ENCODE assay signal across 10 cellular contexts in genomic region chr1:243944429-243945160, GRCh38.
A peak's percentile ranks its signal among the peaks of the same experiment; 100 is the strongest.
DNase-seq lines count a peak whose midpoint lies in the region; ATAC-seq, FAIRE-seq and TF ChIP-seq lines count a peak whose summit lies in the region.
"Had no signal": no experiment of that assay in that cellular context is flagged by ENCODE, and none has a peak within 500 bp of the region (broad histone marks: within the 10 kb centered on the region; RNA-seq: fewer than 3 reads in every experiment).

No MANE protein-coding gene starts in this region.

- no peaks in the 10 kb centered on the region for H3K36me3 ChIP-seq in HepG2 (replicated peaks in 1 of 2; ENCODE audit: control insufficient read depth in 1 of 2, insufficient read depth in 2 of 2, low read length in 2 of 2)
- H3K36me3 ChIP-seq in right lobe of liver, result no peaks in the 10 kb centered on the region
- no peaks in the 10 kb centered on the region for H3K36me3 ChIP-seq in GM12878 (ENCODE audit: control insufficient read depth in 2 of 2, insufficient read depth in 2 of 2, low read length in 1 of 2)
- no peaks in the 10 kb centered on the region for H3K36me3 ChIP-seq in iPS DF 6.9 (ENCODE audit: control insufficient read depth, insufficient read depth, low read length)
- no peaks in the 10 kb centered on the region for H3K36me3 ChIP-seq in PC-3 (ENCODE audit: low read depth, low read length)

- TF ChIP-seq EP300 in HepG2 (IDR thresholded peaks at IDR 0.05; ENCODE audit: low read depth in 2 of 2, low read length in 2 of 2) (no peak), HepG2 (CRISPR knock-in tag; IDR thresholded peaks at IDR 0.05; ENCODE audit: borderline replicate concordance) (no peak), GM12878 (IDR thresholded peaks at IDR 0.05; ENCODE audit: borderline replicate concordance in 1 of 2, control insufficient read depth in 1 of 2, low read depth in 2 of 2, low read length in 2 of 2) (no peak)

- H3K9me2 ChIP-seq in PC-3 (replicated peaks; ENCODE audit: low read length), result no peaks in the 10 kb centered on the region

- BruUV-seq in HepG2 (replicated peaks; lab: Mats Ljungman, UMichigan) (no TSS peak), GM12878 (replicated peaks; lab: Mats Ljungman, UMichigan) (no TSS peak), PC-3 (replicated peaks; lab: Mats Ljungman, UMichigan) (no TSS peak)

- DNase-seq in HepG2 (ENCODE audit: low spot score) (peak; percentile 14), right lobe of liver (no peak), GM12878 (ENCODE audit: low read depth, low spot score) (no peak), iPS DF 6.9 (ENCODE audit: low read depth, low spot score) (peak; percentile 54), NCI-H2029 (lab: John Stamatoyannopoulos, UW) (no peak), GM13976 (ENCODE audit: low spot score) (no peak), natural killer cell (no peak), PC-3 (no peak)
- DNase-seq: NCI-H345; stimulated activated CD4-positive, alpha-beta T cell treated with anti-CD3 and anti-CD28 coated beads, Interleukin-12 subunit alpha, Interleukin-12 subunit beta, amount 100 ng/mL, for 4 hours had no signal

- ATAC-seq in HepG2 (peak; percentile 73), right lobe of liver (no peak), GM12878 (no peak), natural killer cell (no peak), PC-3 (no peak)

- CTCF ChIA-PET in HepG2 (lab: Yijun Ruan, JAX; ENCODE audit: low intra/inter-chr PET ratio, low total read pairs), result no interaction called here
- CTCF ChIA-PET in GM12878 (lab: Yijun Ruan, JAX), result no interaction called here
- CTCF ChIA-PET in PC-3 (lab: Charles Lee), result no interaction called here

- H3K4me3 ChIP-seq in HepG2 (replicated peaks in 1 of 3; ENCODE audit: insufficient read depth in 1 of 3, low read depth in 2 of 3, low read length in 3 of 3) (no peak overlapping the region), right lobe of liver (no peak overlapping the region), GM12878 (no peak overlapping the region), iPS DF 6.9 (ENCODE audit: low read length) (no peak overlapping the region), PC-3 (ENCODE audit: low read length) (no peak overlapping the region)

- no peaks in the 10 kb centered on the region for H3K9me3 ChIP-seq in HepG2 (ENCODE audit: low read length)
- H3K9me3 ChIP-seq in right lobe of liver, result no peaks in the 10 kb centered on the region
- no peaks in the 10 kb centered on the region for H3K9me3 ChIP-seq in GM12878 (replicated peaks; ENCODE audit: control insufficient read depth, insufficient read depth, low read length)
- H3K9me3 ChIP-seq in iPS DF 6.9 (ENCODE audit: control insufficient read depth, insufficient read depth, low read length), result no peaks in the 10 kb centered on the region
- no peaks in the 10 kb centered on the region for H3K9me3 ChIP-seq in PC-3 (ENCODE audit: low read length)

- no peak overlapping the region for H2AFZ ChIP-seq in HepG2 (ENCODE audit: low read length)
- H2AFZ ChIP-seq in GM12878 (ENCODE audit: control insufficient read depth, low read depth, low read length), result no peak overlapping the region
- H2AFZ ChIP-seq in PC-3 (ENCODE audit: low read length), result no peak overlapping the region

- TF ChIP-seq POLR2A in HepG2 (IDR thresholded peaks at IDR 0.05; ENCODE audit: insufficient read depth in 1 of 2, low read depth in 2 of 2, low read length in 2 of 2) (no peak), right lobe of liver (IDR thresholded peaks at IDR 0.05) (no peak), GM12878 (IDR thresholded peaks at IDR 0.05; ENCODE audit: low read depth, low read length) (no peak)

- no peak overlapping the region for H3K4me3 Mint-ChIP-seq in natural killer cell

- no peak for TF ChIP-seq RAD21 in HepG2 (CRISPR knock-in tag; IDR thresholded peaks at IDR 0.05)
- TF ChIP-seq RAD21 in GM12878 (IDR thresholded peaks at IDR 0.05; ENCODE audit: insufficient read depth, low read depth, low read length), result no peak

- TF ChIP-seq CTCF in HepG2 (CRISPR knock-in tag; IDR thresholded peaks at IDR 0.05) (no peak), right lobe of liver (IDR thresholded peaks at IDR 0.05) (no peak), GM12878 (IDR thresholded peaks at IDR 0.05 in 2 of 3, conservative IDR thresholded peaks at IDR 0.05 in 1 of 3; ENCODE audit: control insufficient read depth in 2 of 3, extremely low read depth in 1 of 3, insufficient read depth in 1 of 3, low read depth in 3 of 3, low read length in 3 of 3) (no peak), GM13976 (IDR thresholded peaks at IDR 0.05; ENCODE audit: borderline replicate concordance, control extremely low read depth, extremely low read depth, insufficient read depth, missing control alignments) (no peak), natural killer cell (IDR thresholded peaks at IDR 0.05) (no peak), PC-3 (conservative IDR thresholded peaks at IDR 0.05; ENCODE audit: low read depth, low read length) (no peak)

- RAD21 ChIA-PET in GM12878 (lab: Charles Lee; ENCODE audit: unreplicated experiment), result no interaction called here

- H4K20me1 ChIP-seq in HepG2 (ENCODE audit: insufficient read depth, low read length) (no peaks in the 10 kb centered on the region; the same call in 1 of the 2 replicates), GM12878 (ENCODE audit: control insufficient read depth, insufficient read depth) (no peaks in the 10 kb centered on the region), PC-3 (ENCODE audit: low read length) (no peaks in the 10 kb centered on the region)

- H3K4me2 ChIP-seq in HepG2 (ENCODE audit: low read depth, low read length), result peak overlapping the region; percentile 46
- H3K4me2 ChIP-seq in GM12878 (ENCODE audit: control insufficient read depth, insufficient read depth), result no peak overlapping the region
- H3K4me2 ChIP-seq in PC-3 (ENCODE audit: low read length), result no peak overlapping the region

- H3K27ac ChIP-seq in HepG2 (ENCODE audit: extremely low read length, insufficient read depth, low read length), result no peak overlapping the region
- H3K27ac ChIP-seq in right lobe of liver, result no peak overlapping the region
- no peak overlapping the region for H3K27ac ChIP-seq in GM12878 (ENCODE audit: control insufficient read depth, insufficient read depth)
- H3K27ac ChIP-seq in iPS DF 6.9 (ENCODE audit: low read length), result no peak overlapping the region
- H3K27ac ChIP-seq in PC-3 (ENCODE audit: low read length), result no peak overlapping the region

- 43% methylated on average over 21 of the region's 21 CpGs for WGBS in HepG2 (ENCODE audit: low lambda C conversion rate)
- 52% methylated on average over 19 of the region's 21 CpGs for WGBS in right lobe of liver (ENCODE audit: insufficient coverage, low coverage, low lambda C conversion rate, missing lambda C conversion rate)
- 64% methylated on average over 21 of the region's 21 CpGs for WGBS in GM12878 (ENCODE audit: insufficient coverage, insufficient replicate concordance, low lambda C conversion rate, missing lambda C conversion rate)
- no CpG with 5 or more reads among the region's 21 CpGs for WGBS in iPS DF 6.9 (ENCODE audit: insufficient coverage, insufficient read length)

- peaks cover 4 to 19% of the 10 kb centered on the region in 2 donors for H3K27me3 Mint-ChIP-seq in natural killer cell (ENCODE audit: low read depth in 2 of 2)

- POLR2A ChIA-PET in HepG2 (lab: Yijun Ruan, JAX) (no interaction called here), GM12878 (lab: Charles Lee) (no interaction called here), PC-3 (lab: Charles Lee; ENCODE audit: unreplicated experiment) (interaction anchor here (0.5 kb wide), 1 partner anchor 20 kb away, joined by 8 read pairs; no protein-coding TSS in a partner anchor)

- no peaks in the 10 kb centered on the region for H3K79me2 ChIP-seq in HepG2 (ENCODE audit: insufficient read depth, low read length)
- H3K79me2 ChIP-seq in GM12878 (ENCODE audit: control insufficient read depth, insufficient read depth, low read length), result no peaks in the 10 kb centered on the region
- no peaks in the 10 kb centered on the region for H3K79me2 ChIP-seq in PC-3 (ENCODE audit: low read length)

- H3K4me1 ChIP-seq in HepG2 (ENCODE audit: insufficient read depth, low read length) (peaks cover 19% of the 10 kb centered on the region), right lobe of liver (no peaks in the 10 kb centered on the region), GM12878 (ENCODE audit: control insufficient read depth, insufficient read depth, low read length) (no peaks in the 10 kb centered on the region), iPS DF 6.9 (ENCODE audit: control insufficient read depth, insufficient read depth, low read length) (no peaks in the 10 kb centered on the region; the same call in 1 of the 2 replicates), PC-3 (ENCODE audit: insufficient read depth, low read length) (peaks cover 1% of the 10 kb centered on the region; the same call in 1 of the 2 replicates)

- SMC1A ChIA-PET in GM12878 (lab: Charles Lee; ENCODE audit: uncharacterized antibody, unreplicated experiment), result interaction anchor here (1.2 kb wide), 1 partner anchor 601 kb away, joined by 5 read pairs; no protein-coding TSS in a partner anchor

- intact Hi-C loops in HepG2 (cut with micrococcal nuclease; ENCODE audit: unreplicated experiment), result no loop called here
- intact Hi-C loops in right lobe of liver (cut with DNase I), result no loop called here
- intact Hi-C loops in GM12878 (cut with micrococcal nuclease; ENCODE audit: unreplicated experiment), result loop anchor here (10.0 kb wide), 1 partner anchor 240 kb away; no protein-coding TSS in a partner anchor
- intact Hi-C loops in natural killer cell (cut with micrococcal nuclease), result no loop called here
- intact Hi-C loops in PC-3 (cut with micrococcal nuclease), result no loop called here

- H3K36me3 Mint-ChIP-seq in natural killer cell, result no peaks in the 10 kb centered on the region

- no peak overlapping the region for H3K9ac ChIP-seq in HepG2 (ENCODE audit: insufficient read depth, low read depth, low read length)
- no peak overlapping the region for H3K9ac ChIP-seq in GM12878 (ENCODE audit: control insufficient read depth, insufficient read depth, low read length)
- no peak overlapping the region for H3K9ac ChIP-seq in PC-3 (ENCODE audit: low read length)

- H3K9me3 Mint-ChIP-seq in natural killer cell, result no peaks in the 10 kb centered on the region

- H3K4me1 Mint-ChIP-seq in natural killer cell, result no peaks in the 10 kb centered on the region

- H3K27me3 ChIP-seq in HepG2 (ENCODE audit: control insufficient read depth in 1 of 2, insufficient read depth in 2 of 2, low read length in 2 of 2) (peaks cover 0 to 7% of the 10 kb centered on the region in 2 experiments; a peak in 1 of 5 replicates), right lobe of liver (no peaks in the 10 kb centered on the region), GM12878 (replicated peaks in 1 of 2; ENCODE audit: control insufficient read depth in 2 of 2, insufficient read depth in 2 of 2, low read length in 1 of 2) (no peaks in the 10 kb centered on the region), iPS DF 6.9 (ENCODE audit: control insufficient read depth, insufficient read depth, low read length) (peaks cover 3% of the 10 kb centered on the region; the same call in 1 of the 2 replicates), PC-3 (ENCODE audit: low read length) (no peaks in the 10 kb centered on the region)

- FAIRE-seq in HepG2 (lab: Jason Lieb, UNC) (no peak), GM12878 (lab: Jason Lieb, UNC) (no peak)

- H3F3A ChIP-seq in PC-3 (ENCODE audit: low read length, unreplicated experiment), result no peaks in the 10 kb centered on the region

- in situ Hi-C loops in HepG2 (cut with HindIII; ENCODE audit: extremely low pct_ligation_motif_present, low pct_unique_long_range_greater_than_20kb) (no loop called here), GM12878 (cut with MboI) (no loop called here), GM13976 (cut with MboI; ENCODE audit: low sequenced_read_pairs, unreplicated experiment) (loop anchor here (25.0 kb wide), 1 partner anchor 607 kb away; no protein-coding TSS in a partner anchor)

- no peak overlapping the region for H3K27ac Mint-ChIP-seq in natural killer cell

Comparison
In these comparisons a context has a peak if more than half of its experiments do, and no peak if none do; other contexts are left out.
1. DNase-seq: peak in HepG2 (single experiment) and iPS DF 6.9 (single experiment); none in right lobe of liver (0 of 3), GM12878 (single experiment), NCI-H2029 (single experiment), GM13976 (single experiment), natural killer cell (single experiment) and PC-3 (single experiment).
2. Of the 75 proteins assayed by ChIP-seq in both HepG2 and GM12878: peak only in HepG2: none; only in GM12878: none; in both: REST; in neither: 74.